In genomic region chr3:22117751-22118346, GRCh38 we compare ENCODE assay signal across 8 cellular contexts.
A peak's percentile ranks its signal among the peaks of the same experiment; 100 is the strongest.
DNase-seq lines count a peak whose midpoint lies in the region; ATAC-seq and TF ChIP-seq lines count a peak whose summit lies in the region.

No MANE protein-coding gene starts in this region.

- no peaks in the 10 kb centered on the region for H3K36me3 ChIP-seq in tibial nerve

- no peaks in the 10 kb centered on the region; the same call in 1 of the 2 replicates for H3K27me3 Mint-ChIP-seq in HFFc6 (ENCODE audit: insufficient read depth)

- no peak overlapping the region for H3K27ac ChIP-seq in tibial nerve

- peak; percentile 85 for TF ChIP-seq CTCF in HFFc6 (IDR thresholded peaks at IDR 0.05)
- TF ChIP-seq CTCF in tibial nerve (IDR thresholded peaks at IDR 0.05): peak; percentile 36 to 56 (median 46)

- H3K36me3 Mint-ChIP-seq in HFFc6 (ENCODE audit: low read depth): no peaks in the 10 kb centered on the region

- no peak overlapping the region for H3K4me3 Mint-ChIP-seq in HFFc6

- 28 to 29% methylated on average over 5 of the region's 5 CpGs for WGBS in tibial nerve, 2 donors

- H3K27ac Mint-ChIP-seq in HFFc6: no peak overlapping the region

- H3K4me1 Mint-ChIP-seq in HFFc6 (ENCODE audit: low read depth): no peaks in the 10 kb centered on the region

- no peak for TF ChIP-seq POLR2A in tibial nerve (IDR thresholded peaks at IDR 0.05)

- no peak for ATAC-seq in HG02981 (IDR thresholded peaks at IDR 0.05; ENCODE audit: unreplicated experiment)

- no peaks in the 10 kb centered on the region for H3K9me3 Mint-ChIP-seq in HFFc6

- H3K4me3 ChIP-seq in tibial nerve: no peak overlapping the region

- no peaks in the 10 kb centered on the region for H3K4me1 ChIP-seq in tibial nerve

- TF ChIP-seq EP300 in tibial nerve (IDR thresholded peaks at IDR 0.05): no peak

- DNase-seq in AG20443 (ENCODE audit: low spot score) (peak; percentile 13), HFFc6 (peak; percentile 20), SK-N-DZ (ENCODE audit: low spot score) (peak; percentile 64), germinal center (ENCODE audit: low spot score) (peak; percentile 2), tibial nerve (ENCODE audit: low spot score in 2 of 2) (no peak), NCI-H1048 (lab: John Stamatoyannopoulos, UW) (no peak)
- DNase-seq in activated effector memory CD4-positive, alpha-beta T cell treated with anti-CD3 and anti-CD28 coated beads, Interleukin-2, amount 50 U/mL, for 16 hours: no peak

- H3K27me3 ChIP-seq in tibial nerve: no peaks in the 10 kb centered on the region

- H3K9me3 ChIP-seq in tibial nerve: no peaks in the 10 kb centered on the region

Comparison
In these comparisons a context has a peak if more than half of its experiments do, and no peak if none do; other contexts are left out.
1. DNase-seq: peak in AG20443 (single experiment), HFFc6 (single experiment), SK-N-DZ (single experiment) and germinal center (single experiment); none in tibial nerve (0 of 2), activated effector memory CD4-positive, alpha-beta T cell treated with anti-CD3 and anti-CD28 coated beads, Interleukin-2, amount 50 U/mL, for 16 hours (single experiment) and NCI-H1048 (single experiment).